ENCODE assay signal across 1 cellular context in genomic region chr2:9142551-9143263, GRCh38.
A peak's percentile ranks its signal among the peaks of the same experiment; 100 is the strongest.
TF ChIP-seq lines count a peak whose summit lies in the region.

No MANE protein-coding gene starts in this region.

TF ChIP-seq in HepG2, 621 proteins besides CTCF, POLR2A, EP300 and RAD21 (continued from another document and continues in another):
- TF ChIP-seq CREB1 (IDR thresholded peaks at IDR 0.05) (no peak), CREB1 (CRISPR knock-in tag; IDR thresholded peaks at IDR 0.05) (no peak), ATF7 (IDR thresholded peaks at IDR 0.05) (no peak), ATF7 (CRISPR knock-in tag; IDR thresholded peaks at IDR 0.05) (no peak), ZFP36L1 (CRISPR knock-in tag; IDR thresholded peaks at IDR 0.05) (peak; percentile 48; the same call in 1 of the 2 replicates), ZHX1 (CRISPR knock-in tag; IDR thresholded peaks at IDR 0.05; ENCODE audit: low read depth) (no peak), ZNF234 (CRISPR knock-in tag; conservative IDR thresholded peaks at IDR 0.05) (no peak), NCOA2 (CRISPR knock-in tag; IDR thresholded peaks at IDR 0.05) (0 out of 2 replicates have a peak, but pooled peaks have one; percentile 13), CREM (IDR thresholded peaks at IDR 0.05) (peak; percentile 42; the same call in 1 of the 2 replicates), CREM (CRISPR knock-in tag; IDR thresholded peaks at IDR 0.05) (no peak), HIC2 (CRISPR knock-in tag; IDR thresholded peaks at IDR 0.05; ENCODE audit: low read depth) (no peak), SMYD3 (CRISPR knock-in tag; IDR thresholded peaks at IDR 0.05) (no peak), HES4 (CRISPR knock-in tag; IDR thresholded peaks at IDR 0.05; ENCODE audit: borderline replicate concordance) (no peak), ZNF616 (CRISPR knock-in tag; IDR thresholded peaks at IDR 0.05; ENCODE audit: low read depth) (no peak), ISX (CRISPR knock-in tag; conservative IDR thresholded peaks at IDR 0.05) (0 out of 2 replicates have a peak, but pooled peaks have one; percentile 70), ZNF256 (CRISPR knock-in tag; conservative IDR thresholded peaks at IDR 0.05) (no peak), ZNF672 (CRISPR knock-in tag; IDR thresholded peaks at IDR 0.05) (no peak), TFDP1 (CRISPR knock-in tag; IDR thresholded peaks at IDR 0.05; ENCODE audit: borderline replicate concordance) (peak; percentile 63), ZNF124 (CRISPR knock-in tag; IDR thresholded peaks at IDR 0.05) (peak; percentile 89), YY1 (IDR thresholded peaks at IDR 0.05; ENCODE audit: insufficient read depth, insufficient replicate concordance, low read depth, low read length) (peak; percentile 68), AKAP8 (CRISPR knock-in tag; IDR thresholded peaks at IDR 0.05) (no peak), THYN1 (CRISPR knock-in tag; IDR thresholded peaks at IDR 0.05; ENCODE audit: borderline replicate concordance, low read depth) (peak; percentile 50; the same call in 1 of the 2 replicates), YEATS2 (CRISPR knock-in tag; IDR thresholded peaks at IDR 0.05; ENCODE audit: borderline replicate concordance) (no peak; the same call in 1 of the 2 replicates), CREBL2 (CRISPR knock-in tag; IDR thresholded peaks at IDR 0.05; ENCODE audit: borderline replicate concordance) (no peak), MAFK (conservative IDR thresholded peaks at IDR 0.05 in 1 of 2, IDR thresholded peaks at IDR 0.05 in 1 of 2; ENCODE audit: low read length in 2 of 2) (0 out of 4 replicates have a peak, but pooled peaks of 1 of the 2 experiments have one; percentile 2), ZNF350 (CRISPR knock-in tag; IDR thresholded peaks at IDR 0.05; ENCODE audit: borderline replicate concordance, low read depth) (peak; percentile 86; the same call in 1 of the 2 replicates), ZNF549 (CRISPR knock-in tag; IDR thresholded peaks at IDR 0.05) (no peak), ZNF557 (CRISPR knock-in tag; IDR thresholded peaks at IDR 0.05) (no peak), SP1 (IDR thresholded peaks at IDR 0.05) (no peak), SP1 (CRISPR knock-in tag; IDR thresholded peaks at IDR 0.05) (peak; percentile 54; the same call in 1 of the 2 replicates), ZNF3 (CRISPR knock-in tag; IDR thresholded peaks at IDR 0.05) (no peak), EEA1 (CRISPR knock-in tag; IDR thresholded peaks at IDR 0.05; ENCODE audit: borderline replicate concordance) (no peak), SIX1 (CRISPR knock-in tag; IDR thresholded peaks at IDR 0.05; ENCODE audit: borderline replicate concordance) (no peak)
- TF ChIP-seq, protein P1, sequence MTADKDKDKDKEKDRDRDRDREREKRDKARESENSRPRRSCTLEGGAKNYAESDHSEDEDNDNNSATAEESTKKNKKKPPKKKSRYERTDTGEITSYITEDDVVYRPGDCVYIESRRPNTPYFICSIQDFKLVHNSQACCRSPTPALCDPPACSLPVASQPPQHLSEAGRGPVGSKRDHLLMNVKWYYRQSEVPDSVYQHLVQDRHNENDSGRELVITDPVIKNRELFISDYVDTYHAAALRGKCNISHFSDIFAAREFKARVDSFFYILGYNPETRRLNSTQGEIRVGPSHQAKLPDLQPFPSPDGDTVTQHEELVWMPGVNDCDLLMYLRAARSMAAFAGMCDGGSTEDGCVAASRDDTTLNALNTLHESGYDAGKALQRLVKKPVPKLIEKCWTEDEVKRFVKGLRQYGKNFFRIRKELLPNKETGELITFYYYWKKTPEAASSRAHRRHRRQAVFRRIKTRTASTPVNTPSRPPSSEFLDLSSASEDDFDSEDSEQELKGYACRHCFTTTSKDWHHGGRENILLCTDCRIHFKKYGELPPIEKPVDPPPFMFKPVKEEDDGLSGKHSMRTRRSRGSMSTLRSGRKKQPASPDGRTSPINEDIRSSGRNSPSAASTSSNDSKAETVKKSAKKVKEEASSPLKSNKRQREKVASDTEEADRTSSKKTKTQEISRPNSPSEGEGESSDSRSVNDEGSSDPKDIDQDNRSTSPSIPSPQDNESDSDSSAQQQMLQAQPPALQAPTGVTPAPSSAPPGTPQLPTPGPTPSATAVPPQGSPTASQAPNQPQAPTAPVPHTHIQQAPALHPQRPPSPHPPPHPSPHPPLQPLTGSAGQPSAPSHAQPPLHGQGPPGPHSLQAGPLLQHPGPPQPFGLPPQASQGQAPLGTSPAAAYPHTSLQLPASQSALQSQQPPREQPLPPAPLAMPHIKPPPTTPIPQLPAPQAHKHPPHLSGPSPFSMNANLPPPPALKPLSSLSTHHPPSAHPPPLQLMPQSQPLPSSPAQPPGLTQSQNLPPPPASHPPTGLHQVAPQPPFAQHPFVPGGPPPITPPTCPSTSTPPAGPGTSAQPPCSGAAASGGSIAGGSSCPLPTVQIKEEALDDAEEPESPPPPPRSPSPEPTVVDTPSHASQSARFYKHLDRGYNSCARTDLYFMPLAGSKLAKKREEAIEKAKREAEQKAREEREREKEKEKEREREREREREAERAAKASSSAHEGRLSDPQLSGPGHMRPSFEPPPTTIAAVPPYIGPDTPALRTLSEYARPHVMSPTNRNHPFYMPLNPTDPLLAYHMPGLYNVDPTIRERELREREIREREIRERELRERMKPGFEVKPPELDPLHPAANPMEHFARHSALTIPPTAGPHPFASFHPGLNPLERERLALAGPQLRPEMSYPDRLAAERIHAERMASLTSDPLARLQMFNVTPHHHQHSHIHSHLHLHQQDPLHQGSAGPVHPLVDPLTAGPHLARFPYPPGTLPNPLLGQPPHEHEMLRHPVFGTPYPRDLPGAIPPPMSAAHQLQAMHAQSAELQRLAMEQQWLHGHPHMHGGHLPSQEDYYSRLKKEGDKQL (CRISPR knock-in tag; IDR thresholded peaks at IDR 0.05; ENCODE audit: low read depth) = no peak
- TF ChIP-seq, protein P2, sequence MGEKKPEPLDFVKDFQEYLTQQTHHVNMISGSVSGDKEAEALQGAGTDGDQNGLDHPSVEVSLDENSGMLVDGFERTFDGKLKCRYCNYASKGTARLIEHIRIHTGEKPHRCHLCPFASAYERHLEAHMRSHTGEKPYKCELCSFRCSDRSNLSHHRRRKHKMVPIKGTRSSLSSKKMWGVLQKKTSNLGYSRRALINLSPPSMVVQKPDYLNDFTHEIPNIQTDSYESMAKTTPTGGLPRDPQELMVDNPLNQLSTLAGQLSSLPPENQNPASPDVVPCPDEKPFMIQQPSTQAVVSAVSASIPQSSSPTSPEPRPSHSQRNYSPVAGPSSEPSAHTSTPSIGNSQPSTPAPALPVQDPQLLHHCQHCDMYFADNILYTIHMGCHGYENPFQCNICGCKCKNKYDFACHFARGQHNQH (CRISPR knock-in tag; IDR thresholded peaks at IDR 0.05) = peak; percentile 73; the same call in 1 of the 2 replicates
- TF ChIP-seq, protein P3, sequence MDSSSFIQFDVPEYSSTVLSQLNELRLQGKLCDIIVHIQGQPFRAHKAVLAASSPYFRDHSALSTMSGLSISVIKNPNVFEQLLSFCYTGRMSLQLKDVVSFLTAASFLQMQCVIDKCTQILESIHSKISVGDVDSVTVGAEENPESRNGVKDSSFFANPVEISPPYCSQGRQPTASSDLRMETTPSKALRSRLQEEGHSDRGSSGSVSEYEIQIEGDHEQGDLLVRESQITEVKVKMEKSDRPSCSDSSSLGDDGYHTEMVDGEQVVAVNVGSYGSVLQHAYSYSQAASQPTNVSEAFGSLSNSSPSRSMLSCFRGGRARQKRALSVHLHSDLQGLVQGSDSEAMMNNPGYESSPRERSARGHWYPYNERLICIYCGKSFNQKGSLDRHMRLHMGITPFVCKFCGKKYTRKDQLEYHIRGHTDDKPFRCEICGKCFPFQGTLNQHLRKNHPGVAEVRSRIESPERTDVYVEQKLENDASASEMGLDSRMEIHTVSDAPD (CRISPR knock-in tag; IDR thresholded peaks at IDR 0.05) = 0 out of 2 replicates have a peak, but pooled peaks have one; percentile 55
- TF ChIP-seq, protein P4, sequence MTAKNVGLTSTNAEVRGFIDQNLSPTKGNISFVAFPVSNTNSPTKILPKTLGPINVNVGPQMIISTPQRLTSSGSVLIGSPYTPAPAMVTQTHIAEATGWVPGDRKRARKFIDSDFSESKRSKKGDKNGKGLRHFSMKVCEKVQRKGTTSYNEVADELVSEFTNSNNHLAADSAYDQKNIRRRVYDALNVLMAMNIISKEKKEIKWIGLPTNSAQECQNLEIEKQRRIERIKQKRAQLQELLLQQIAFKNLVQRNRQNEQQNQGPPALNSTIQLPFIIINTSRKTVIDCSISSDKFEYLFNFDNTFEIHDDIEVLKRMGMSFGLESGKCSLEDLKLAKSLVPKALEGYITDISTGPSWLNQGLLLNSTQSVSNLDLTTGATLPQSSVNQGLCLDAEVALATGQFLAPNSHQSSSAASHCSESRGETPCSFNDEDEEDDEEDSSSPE (CRISPR knock-in tag; IDR thresholded peaks at IDR 0.05) = 0 out of 2 replicates have a peak, but pooled peaks have one; percentile 14
- TF ChIP-seq, protein P5, sequence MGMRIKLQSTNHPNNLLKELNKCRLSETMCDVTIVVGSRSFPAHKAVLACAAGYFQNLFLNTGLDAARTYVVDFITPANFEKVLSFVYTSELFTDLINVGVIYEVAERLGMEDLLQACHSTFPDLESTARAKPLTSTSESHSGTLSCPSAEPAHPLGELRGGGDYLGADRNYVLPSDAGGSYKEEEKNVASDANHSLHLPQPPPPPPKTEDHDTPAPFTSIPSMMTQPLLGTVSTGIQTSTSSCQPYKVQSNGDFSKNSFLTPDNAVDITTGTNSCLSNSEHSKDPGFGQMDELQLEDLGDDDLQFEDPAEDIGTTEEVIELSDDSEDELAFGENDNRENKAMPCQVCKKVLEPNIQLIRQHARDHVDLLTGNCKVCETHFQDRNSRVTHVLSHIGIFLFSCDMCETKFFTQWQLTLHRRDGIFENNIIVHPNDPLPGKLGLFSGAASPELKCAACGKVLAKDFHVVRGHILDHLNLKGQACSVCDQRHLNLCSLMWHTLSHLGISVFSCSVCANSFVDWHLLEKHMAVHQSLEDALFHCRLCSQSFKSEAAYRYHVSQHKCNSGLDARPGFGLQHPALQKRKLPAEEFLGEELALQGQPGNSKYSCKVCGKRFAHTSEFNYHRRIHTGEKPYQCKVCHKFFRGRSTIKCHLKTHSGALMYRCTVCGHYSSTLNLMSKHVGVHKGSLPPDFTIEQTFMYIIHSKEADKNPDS (CRISPR knock-in tag; IDR thresholded peaks at IDR 0.05) = no peak
- TF ChIP-seq, protein P6, sequence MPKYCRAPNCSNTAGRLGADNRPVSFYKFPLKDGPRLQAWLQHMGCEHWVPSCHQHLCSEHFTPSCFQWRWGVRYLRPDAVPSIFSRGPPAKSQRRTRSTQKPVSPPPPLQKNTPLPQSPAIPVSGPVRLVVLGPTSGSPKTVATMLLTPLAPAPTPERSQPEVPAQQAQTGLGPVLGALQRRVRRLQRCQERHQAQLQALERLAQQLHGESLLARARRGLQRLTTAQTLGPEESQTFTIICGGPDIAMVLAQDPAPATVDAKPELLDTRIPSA (CRISPR knock-in tag; IDR thresholded peaks at IDR 0.05; ENCODE audit: borderline replicate concordance) = no peak
- TF ChIP-seq, protein P7, sequence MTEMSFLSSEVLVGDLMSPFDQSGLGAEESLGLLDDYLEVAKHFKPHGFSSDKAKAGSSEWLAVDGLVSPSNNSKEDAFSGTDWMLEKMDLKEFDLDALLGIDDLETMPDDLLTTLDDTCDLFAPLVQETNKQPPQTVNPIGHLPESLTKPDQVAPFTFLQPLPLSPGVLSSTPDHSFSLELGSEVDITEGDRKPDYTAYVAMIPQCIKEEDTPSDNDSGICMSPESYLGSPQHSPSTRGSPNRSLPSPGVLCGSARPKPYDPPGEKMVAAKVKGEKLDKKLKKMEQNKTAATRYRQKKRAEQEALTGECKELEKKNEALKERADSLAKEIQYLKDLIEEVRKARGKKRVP (CRISPR knock-in tag; IDR thresholded peaks at IDR 0.05) = 0 out of 4 replicates have a peak, but pooled peaks of 1 of the 2 experiments have one; percentile 9
